Comparison of ENCODE assay signal across 17 cellular contexts in the genomic region with DNA sequence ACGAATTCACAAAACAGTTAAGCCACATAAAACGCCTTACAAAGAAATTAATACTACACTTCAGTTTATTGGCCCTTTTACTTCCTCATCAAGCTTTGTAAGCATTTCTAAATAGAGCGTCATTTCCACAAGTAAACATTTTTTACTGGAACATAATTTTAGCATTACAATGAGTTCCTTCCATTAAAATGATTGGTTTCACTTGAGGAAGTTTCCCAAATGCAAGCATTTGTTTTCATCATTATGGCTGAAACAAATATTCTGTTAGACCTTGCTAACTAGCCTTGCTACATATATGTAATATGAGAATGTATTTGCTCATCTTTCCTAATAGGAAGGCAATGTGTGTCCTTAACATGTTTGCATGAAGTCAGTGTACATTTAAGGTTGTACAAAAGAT.
"Had no signal": no experiment of that assay in that cellular context is flagged by ENCODE, and none has a peak within 500 bp of the region (broad histone marks: within the 10 kb centered on the region; RNA-seq: fewer than 3 reads in every experiment).

No MANE protein-coding gene starts in this region.

- ATAC-seq: activated CD4-positive, CD25-positive, alpha-beta regulatory T cell treated with anti-CD3 and anti-CD28 coated beads, Interleukin-2, amount 50 U/mL, for 24 hours; activated CD8-positive, alpha-beta T cell treated with anti-CD3 and anti-CD28 coated beads for 36 hours had no signal

- H3K27me3 ChIP-seq: MG63 had no signal

- H3K4me2 ChIP-seq: PC-9 had no signal

- DNase-seq: activated CD4-positive, alpha-beta T cell treated with anti-CD3 and anti-CD28 coated beads for 4 hours; activated CD8-positive, alpha-beta T cell treated with anti-CD3 and anti-CD28 coated beads for 36 hours; activated effector memory CD4-positive, alpha-beta T cell treated with anti-CD3 and anti-CD28 coated beads, Interleukin-2, amount 50 U/mL, for 16 hours; activated naive CD4-positive, alpha-beta T cell treated with Interleukin-2 at 50 U/mL for 16 hours; activated T-cell treated with anti-CD3 and anti-CD28 coated beads, Interleukin-2, amount 50 U/mL, for 24 hours; amygdala; MG63; MV-4-11; NCI-H1092 treated with DMSO at 0.1 percent for 48 hours; NCI-H1417 treated with DMSO at 0.1 percent for 48 hours; NCI-H1694 treated with DMSO at 0.1 percent for 48 hours; NCI-H2081 treated with DMSO at 0.1 percent for 48 hours; NCI-H510A treated with DMSO at 0.1 percent for 48 hours; NCI-H69; PC-9; SHP77 treated with DMSO at 0.1 percent for 48 hours had no signal

- H2AFZ ChIP-seq: PC-9 had no signal

- H3K9me3 ChIP-seq: MG63 had no signal

- H3K4me3 ChIP-seq: MG63, PC-9 had no signal

- H3K36me3 ChIP-seq: MG63 had no signal

- H3K27ac ChIP-seq: PC-9 had no signal
